28 cellular contexts compared by ENCODE assay signal in genomic region chr11:17156283-17156682, GRCh38.
"Had no signal": no experiment of that assay in that cellular context is flagged by ENCODE, and none has a peak within 500 bp of the region (broad histone marks: within the 10 kb centered on the region; RNA-seq: fewer than 3 reads in every experiment).

No MANE protein-coding gene starts in this region.

- ATAC-seq: activated CD4-positive, alpha-beta T cell treated with anti-CD3 and anti-CD28 coated beads for 36 hours; activated CD8-positive, alpha-beta memory T cell treated with anti-CD3 and anti-CD28 coated beads, Interleukin-2, amount 10 ng/mL, durations not matched to agents 7 days and 5 days; activated naive CD4-positive, alpha-beta T cell treated with anti-CD3 and anti-CD28 coated beads, Interleukin-2, amount 50 U/mL, for 72 hours; left cardiac atrium; pancreas; right cardiac atrium; stimulated activated memory B cell treated with anti-CD40 and anti-IgM and Interleukin-4, amounts not matched to agents 10 μg/mL and 1 μg/mL and 100 μg/mL, for 72 hours had no signal

- H3K27me3 ChIP-seq: esophagus muscularis mucosa, hepatocyte, pancreas, stomach, suprapubic skin, tibial nerve had no signal

- DNase-seq: activated B cell treated with CpG ODN at 0.5 μM for 24 hours; activated CD4-positive, alpha-beta T cell treated with anti-CD3 and anti-CD28 coated beads for 36 hours; activated CD4-positive, alpha-beta T cell treated with anti-CD3 and anti-CD28 coated beads, Interleukin-2, amount 50 U/mL, for 4 hours; activated CD8-positive, alpha-beta memory T cell treated with anti-CD3 and anti-CD28 coated beads, Interleukin-2, amount 10 ng/mL, durations not matched to agents 7 days and 5 days; effector memory CD4-positive, alpha-beta T cell; glutamatergic neuron; left cardiac atrium; midbrain; pancreas; right cardiac atrium; stimulated activated CD4-positive, alpha-beta T cell treated with anti-CD3 and anti-CD28 coated beads, Interleukin-2, amount 100 ng/mL, for 24 hours; stomach; T1000 had no signal

- H3K4me2 ChIP-seq: hepatocyte had no signal

- H3K4me3 Mint-ChIP-seq: activated B cell treated with CpG ODN at 0.5 μM for 24 hours; activated CD4-positive, alpha-beta T cell treated with anti-CD3 and anti-CD28 coated beads for 36 hours; activated CD8-positive, alpha-beta memory T cell treated with anti-CD3 and anti-CD28 coated beads, Interleukin-2, amount 10 ng/mL, durations not matched to agents 7 days and 5 days; activated T-helper 1 cell treated with anti-CD3 and anti-CD28 coated beads, Interleukin-12 subunit alpha, Interleukin-12 subunit beta, Interleukin-2, Interleukin-4 antibody, amounts not matched to agents 30 ng/mL and 10 ng/mL and 1 ng/mL, durations not matched to agents 14 hours and 24 hours and 36 hours; central memory CD8-positive, alpha-beta T cell; nephron; stimulated activated memory B cell treated with anti-CD40 and anti-IgM and Interleukin-4, amounts not matched to agents 10 μg/mL and 1 μg/mL and 100 μg/mL, for 72 hours; T-helper 1 cell treated with Interleukin-12 subunit alpha and Interleukin-12 subunit beta and Interleukin-4 antibody, amounts not matched to agents 30 μg/mL and 1 μg/mL, for 36 hours had no signal

- H3K27me3 Mint-ChIP-seq: activated B cell treated with CpG ODN at 0.5 μM for 24 hours; activated CD4-positive, alpha-beta T cell treated with anti-CD3 and anti-CD28 coated beads for 36 hours; activated CD8-positive, alpha-beta memory T cell treated with anti-CD3 and anti-CD28 coated beads, Interleukin-2, amount 10 ng/mL, durations not matched to agents 7 days and 5 days; central memory CD8-positive, alpha-beta T cell; stimulated activated memory B cell treated with anti-CD40 and anti-IgM and Interleukin-4, amounts not matched to agents 10 μg/mL and 1 μg/mL and 100 μg/mL, for 72 hours had no signal

- H3K27ac ChIP-seq: hepatocyte, pancreas, stomach, suprapubic skin had no signal

- H3K9me3 ChIP-seq: esophagus muscularis mucosa, pancreas, stomach, suprapubic skin, tibial nerve had no signal

- FAIRE-seq: astrocyte, colon, frontal cortex, pancreas, urothelium cell line had no signal

- H3K36me3 ChIP-seq: pancreas, tibial nerve had no signal

- H2AFZ ChIP-seq: hepatocyte had no signal

- H3K9me3 Mint-ChIP-seq: activated B cell treated with CpG ODN at 0.5 μM for 24 hours; activated naive CD4-positive, alpha-beta T cell treated with anti-CD3 and anti-CD28 coated beads, Interleukin-2, amount 50 U/mL, for 72 hours; activated T-helper 1 cell treated with anti-CD3 and anti-CD28 coated beads, Interleukin-12 subunit alpha, Interleukin-12 subunit beta, Interleukin-2, Interleukin-4 antibody, amounts not matched to agents 30 ng/mL and 10 ng/mL and 1 ng/mL, durations not matched to agents 14 hours and 24 hours and 36 hours; central memory CD8-positive, alpha-beta T cell; nephron; stimulated activated memory B cell treated with anti-CD40 and anti-IgM and Interleukin-4, amounts not matched to agents 10 μg/mL and 1 μg/mL and 100 μg/mL, for 72 hours; T-helper 1 cell treated with Interleukin-12 subunit alpha and Interleukin-12 subunit beta and Interleukin-4 antibody, amounts not matched to agents 30 μg/mL and 1 μg/mL, for 36 hours had no signal

- H3K4me3 ChIP-seq: esophagus muscularis mucosa, hepatocyte, pancreas, skin epidermis, stomach, suprapubic skin, tibial nerve had no signal

- H3K27ac Mint-ChIP-seq: activated B cell treated with CpG ODN at 0.5 μM for 24 hours; activated CD4-positive, alpha-beta T cell treated with anti-CD3 and anti-CD28 coated beads for 36 hours; activated CD8-positive, alpha-beta memory T cell treated with anti-CD3 and anti-CD28 coated beads, Interleukin-2, amount 10 ng/mL, durations not matched to agents 7 days and 5 days; activated naive CD4-positive, alpha-beta T cell treated with anti-CD3 and anti-CD28 coated beads, Interleukin-2, amount 50 U/mL, for 72 hours; activated T-helper 1 cell treated with anti-CD3 and anti-CD28 coated beads, Interleukin-12 subunit alpha, Interleukin-12 subunit beta, Interleukin-2, Interleukin-4 antibody, amounts not matched to agents 30 ng/mL and 10 ng/mL and 1 ng/mL, durations not matched to agents 14 hours and 24 hours and 36 hours; nephron; stimulated activated memory B cell treated with anti-CD40 and anti-IgM and Interleukin-4, amounts not matched to agents 10 μg/mL and 1 μg/mL and 100 μg/mL, for 72 hours; T-helper 1 cell treated with Interleukin-12 subunit alpha and Interleukin-12 subunit beta and Interleukin-4 antibody, amounts not matched to agents 30 μg/mL and 1 μg/mL, for 36 hours had no signal
